ENCODE assay signal across 8 cellular contexts in the genomic region with DNA sequence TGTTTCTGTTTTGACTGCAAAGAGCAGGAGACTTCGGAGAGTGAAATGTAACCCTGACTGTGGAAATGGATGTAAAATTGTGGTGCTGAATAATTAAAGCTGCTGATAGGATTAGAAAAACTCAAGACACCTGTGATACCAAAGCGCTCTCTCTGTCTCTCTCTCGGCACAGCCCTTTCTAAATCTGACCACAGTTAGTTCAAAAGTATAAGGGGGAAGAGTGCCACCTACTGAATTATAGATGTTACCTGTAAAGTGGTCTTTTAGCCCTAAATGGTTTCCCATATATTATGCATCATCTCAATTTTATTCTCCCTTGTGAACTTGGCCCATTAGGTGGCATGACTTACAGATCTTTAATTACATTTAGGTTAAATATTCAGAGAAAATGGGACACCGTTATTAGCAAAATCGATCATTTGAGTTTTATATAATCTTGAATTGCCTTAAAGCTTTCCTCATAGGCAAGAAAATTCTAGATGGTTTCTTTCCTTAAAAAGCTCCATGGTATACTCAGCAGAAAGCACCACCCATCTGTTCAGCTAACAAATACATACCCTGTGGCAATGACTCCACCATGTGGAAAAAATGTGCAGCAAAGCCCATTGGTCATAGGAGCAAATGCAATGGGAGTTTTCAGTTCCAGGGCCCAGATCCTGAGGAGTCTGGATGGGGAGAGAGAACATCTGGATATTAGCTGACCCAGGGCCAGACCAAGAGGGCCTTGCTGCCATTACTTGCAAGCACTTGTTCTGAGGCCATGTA.
DNase-seq lines count a peak whose midpoint lies in the region; ATAC-seq, FAIRE-seq and TF ChIP-seq lines count a peak whose summit lies in the region.

No MANE protein-coding gene starts in this region.

- DNase-seq in COLO668 (lab: John Stamatoyannopoulos, UW; ENCODE audit: unreplicated experiment) = peak; percentile 13
- peak; percentile 39 for DNase-seq in HTR-8/SVneo (ENCODE audit: insufficient read length, low spot score)
- DNase-seq in foreskin melanocyte = peak; percentile 41
- no peak for DNase-seq in stimulated activated effector memory CD8-positive, alpha-beta T cell treated with anti-CD3 and anti-CD28 coated beads, Interleukin-12 subunit alpha, Interleukin-12 subunit beta, amount 100 ng/mL, for 72 hours (ENCODE audit: low spot score in 2 of 2)
- DNase-seq in GM20000 (ENCODE audit: low spot score) = no peak
- no peak for DNase-seq in NCI-H128 (lab: John Stamatoyannopoulos, UW; ENCODE audit: unreplicated experiment)

- no peak for FAIRE-seq in HTR-8/SVneo (lab: Jason Lieb, UNC)

- peaks cover 100% of the 10 kb centered on the region for H3K36me3 Mint-ChIP-seq in stimulated activated effector memory CD8-positive, alpha-beta T cell treated with anti-CD3 and anti-CD28 coated beads, Interleukin-12 subunit alpha, Interleukin-12 subunit beta, amount 100 ng/mL, for 72 hours

- ATAC-seq in stimulated activated effector memory CD8-positive, alpha-beta T cell treated with anti-CD3 and anti-CD28 coated beads, Interleukin-12 subunit alpha, Interleukin-12 subunit beta, amount 100 ng/mL, for 72 hours = no peak
- ATAC-seq in HG03342 (IDR thresholded peaks at IDR 0.05; ENCODE audit: unreplicated experiment) = no peak

- H3K27ac ChIP-seq in VCaP = no peak overlapping the region

- H3K4me1 Mint-ChIP-seq in stimulated activated effector memory CD8-positive, alpha-beta T cell treated with anti-CD3 and anti-CD28 coated beads, Interleukin-12 subunit alpha, Interleukin-12 subunit beta, amount 100 ng/mL, for 72 hours = peaks cover 29% of the 10 kb centered on the region

- H3K4me3 Mint-ChIP-seq in stimulated activated effector memory CD8-positive, alpha-beta T cell treated with anti-CD3 and anti-CD28 coated beads, Interleukin-12 subunit alpha, Interleukin-12 subunit beta, amount 100 ng/mL, for 72 hours = peak overlapping the region; percentile 38

- H3K9me3 Mint-ChIP-seq in stimulated activated effector memory CD8-positive, alpha-beta T cell treated with anti-CD3 and anti-CD28 coated beads, Interleukin-12 subunit alpha, Interleukin-12 subunit beta, amount 100 ng/mL, for 72 hours = no peaks in the 10 kb centered on the region

- H3K27ac Mint-ChIP-seq in stimulated activated effector memory CD8-positive, alpha-beta T cell treated with anti-CD3 and anti-CD28 coated beads, Interleukin-12 subunit alpha, Interleukin-12 subunit beta, amount 100 ng/mL, for 72 hours = peak overlapping the region; percentile 97

- peak; percentile 69 for TF ChIP-seq CTCF in VCaP (conservative IDR thresholded peaks at IDR 0.05)
- TF ChIP-seq CTCF in GM20000 (IDR thresholded peaks at IDR 0.05; ENCODE audit: extremely low read depth, missing control alignments) = no peak

Comparison
In these comparisons a context has a peak if more than half of its experiments do, and no peak if none do; other contexts are left out.
1. DNase-seq: peak in COLO668 (single experiment), HTR-8/SVneo (single experiment) and foreskin melanocyte (single experiment); none in stimulated activated effector memory CD8-positive, alpha-beta T cell treated with anti-CD3 and anti-CD28 coated beads, Interleukin-12 subunit alpha, Interleukin-12 subunit beta, amount 100 ng/mL, for 72 hours (0 of 2), GM20000 (single experiment) and NCI-H128 (single experiment).